Comparison of ENCODE assay signal across 29 cellular contexts in the genomic region with DNA sequence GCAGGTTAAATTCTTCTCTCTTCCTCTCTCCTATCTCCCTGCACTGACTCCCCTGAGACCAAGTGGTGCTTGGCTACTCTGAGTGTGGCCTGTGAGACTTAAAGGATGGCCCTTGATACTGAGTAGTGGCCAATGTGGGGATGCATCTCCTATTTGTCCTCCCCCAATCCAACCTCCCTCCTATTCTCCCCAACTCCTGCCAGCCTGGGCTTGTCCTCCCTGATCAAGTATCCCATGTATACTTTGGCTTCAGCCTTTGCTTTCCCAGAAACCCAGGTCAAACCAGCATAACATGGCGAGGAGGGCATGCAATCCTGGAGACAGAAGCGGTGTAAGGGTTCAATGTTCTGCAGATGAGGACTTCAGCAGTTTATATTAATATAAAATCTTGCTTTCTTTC.
"Had no signal": no experiment of that assay in that cellular context is flagged by ENCODE, and none has a peak within 500 bp of the region (broad histone marks: within the 10 kb centered on the region; RNA-seq: fewer than 3 reads in every experiment).

No MANE protein-coding gene starts in this region.

- H3K9me3 ChIP-seq: neutrophil, pancreas, prostate gland, right lobe of liver, sigmoid colon, suprapubic skin, testis, tibial artery, transverse colon, upper lobe of right lung, uterus had no signal

- DNase-seq: naive thymus-derived CD8-positive, alpha-beta T cell; nephron progenitor cell; nucleus accumbens; pancreas; retina; right cardiac atrium; right lobe of liver; sigmoid colon; small intestine; stimulated activated CD4-positive, alpha-beta T cell treated with anti-CD3 and anti-CD28 coated beads, Interleukin-15, amount 100 ng/mL, for 24 hours; stimulated activated CD4-positive, alpha-beta T cell treated with anti-CD3 and anti-CD28 coated beads, Interleukin-2, amount 100 ng/mL, for 24 hours; stimulated activated CD4-positive, alpha-beta T cell treated with anti-CD3 and anti-CD28 coated beads, Interleukin-2, amount 100 ng/mL, for 48 hours; stimulated activated CD4-positive, alpha-beta T cell treated with anti-CD3 and anti-CD28 coated beads, Interleukin-4, amount 100 ng/mL, for 24 hours; stimulated activated naive CD4-positive, alpha-beta T cell; stimulated activated naive CD8-positive, alpha-beta T cell treated with anti-CD3 and anti-CD28 coated beads, Interleukin-15, amount 100 ng/mL, for 72 hours; stimulated activated naive CD8-positive, alpha-beta T cell treated with anti-CD3 and anti-CD28 coated beads, Interleukin-15, Interleukin-2, amounts not matched to agents 100 U/mL and 50 U/mL, for 24 hours; substantia nigra; testis; tibial artery; transverse colon; upper lobe of right lung; uterus had no signal

- H3K4me3 Mint-ChIP-seq: naive thymus-derived CD8-positive, alpha-beta T cell; natural killer cell treated with Interleukin-12 subunit alpha and Interleukin-12 subunit beta and Interleukin-15 and Interleukin-18, amount 100 ng/mL, for 72 hours; nephron progenitor cell; neural crest cell; stimulated activated effector memory CD8-positive, alpha-beta T cell treated with anti-CD3 and anti-CD28 coated beads, Interleukin-12 subunit alpha, Interleukin-12 subunit beta, amount 100 ng/mL, for 72 hours; stimulated activated naive CD8-positive, alpha-beta T cell treated with anti-CD3 and anti-CD28 coated beads, Interleukin-15, amount 100 ng/mL, for 72 hours; type B pancreatic cell had no signal

- H3K9me3 Mint-ChIP-seq: naive thymus-derived CD8-positive, alpha-beta T cell; natural killer cell treated with Interleukin-12 subunit alpha and Interleukin-12 subunit beta and Interleukin-15 and Interleukin-18, amount 100 ng/mL, for 72 hours; nephron progenitor cell; neural crest cell; stimulated activated effector memory CD8-positive, alpha-beta T cell treated with anti-CD3 and anti-CD28 coated beads, Interleukin-12 subunit alpha, Interleukin-12 subunit beta, amount 100 ng/mL, for 72 hours; stimulated activated naive CD8-positive, alpha-beta T cell treated with anti-CD3 and anti-CD28 coated beads, Interleukin-15, amount 100 ng/mL, for 72 hours; type B pancreatic cell had no signal

- H3K36me3 Mint-ChIP-seq: naive thymus-derived CD8-positive, alpha-beta T cell; natural killer cell treated with Interleukin-12 subunit alpha and Interleukin-12 subunit beta and Interleukin-15 and Interleukin-18, amount 100 ng/mL, for 72 hours; stimulated activated effector memory CD8-positive, alpha-beta T cell treated with anti-CD3 and anti-CD28 coated beads, Interleukin-12 subunit alpha, Interleukin-12 subunit beta, amount 100 ng/mL, for 72 hours; type B pancreatic cell had no signal

- H3K36me3 ChIP-seq: neutrophil, pancreas, prostate gland, right lobe of liver, sigmoid colon, suprapubic skin, tibial artery, transverse colon, upper lobe of right lung, uterus had no signal

- H3K27me3 ChIP-seq: neutrophil, pancreas, right lobe of liver, sigmoid colon, suprapubic skin, testis, tibial artery, transverse colon, upper lobe of right lung, uterus had no signal

- H3K27me3 Mint-ChIP-seq: stimulated activated naive CD8-positive, alpha-beta T cell treated with anti-CD3 and anti-CD28 coated beads, Interleukin-15, amount 100 ng/mL, for 72 hours; type B pancreatic cell had no signal

- H3K4me1 Mint-ChIP-seq: neural crest cell had no signal

- ATAC-seq: naive thymus-derived CD8-positive, alpha-beta T cell; natural killer cell treated with Interleukin-12 subunit alpha and Interleukin-12 subunit beta and Interleukin-15 and Interleukin-18, amount 100 ng/mL, for 72 hours; pancreas; right cardiac atrium; right lobe of liver; stimulated activated effector memory CD8-positive, alpha-beta T cell treated with anti-CD3 and anti-CD28 coated beads, Interleukin-12 subunit alpha, Interleukin-12 subunit beta, amount 100 ng/mL, for 72 hours; stimulated activated naive CD8-positive, alpha-beta T cell treated with anti-CD3 and anti-CD28 coated beads, Interleukin-15, amount 100 ng/mL, for 72 hours; stimulated activated naive CD8-positive, alpha-beta T cell treated with anti-CD3 and anti-CD28 coated beads, Interleukin-15, Interleukin-2, amounts not matched to agents 100 U/mL and 50 U/mL, for 24 hours; upper lobe of right lung had no signal

- H3K4me3 ChIP-seq: pancreas, prostate gland, right lobe of liver, sigmoid colon, suprapubic skin, testis, tibial artery, transverse colon, upper lobe of right lung, uterus had no signal

- H3K27ac ChIP-seq: neutrophil, pancreas, prostate gland, right lobe of liver, sigmoid colon, suprapubic skin, testis, tibial artery, transverse colon, upper lobe of right lung, uterus had no signal

- H3K4me1 ChIP-seq: right lobe of liver, sigmoid colon, testis, tibial artery, transverse colon, upper lobe of right lung, uterus had no signal

- H3K27ac Mint-ChIP-seq: naive thymus-derived CD8-positive, alpha-beta T cell; natural killer cell treated with Interleukin-12 subunit alpha and Interleukin-12 subunit beta and Interleukin-15 and Interleukin-18, amount 100 ng/mL, for 72 hours; nephron progenitor cell; stimulated activated effector memory CD8-positive, alpha-beta T cell treated with anti-CD3 and anti-CD28 coated beads, Interleukin-12 subunit alpha, Interleukin-12 subunit beta, amount 100 ng/mL, for 72 hours; type B pancreatic cell had no signal
